ENCODE assay signal across 8 cellular contexts in the genomic region with DNA sequence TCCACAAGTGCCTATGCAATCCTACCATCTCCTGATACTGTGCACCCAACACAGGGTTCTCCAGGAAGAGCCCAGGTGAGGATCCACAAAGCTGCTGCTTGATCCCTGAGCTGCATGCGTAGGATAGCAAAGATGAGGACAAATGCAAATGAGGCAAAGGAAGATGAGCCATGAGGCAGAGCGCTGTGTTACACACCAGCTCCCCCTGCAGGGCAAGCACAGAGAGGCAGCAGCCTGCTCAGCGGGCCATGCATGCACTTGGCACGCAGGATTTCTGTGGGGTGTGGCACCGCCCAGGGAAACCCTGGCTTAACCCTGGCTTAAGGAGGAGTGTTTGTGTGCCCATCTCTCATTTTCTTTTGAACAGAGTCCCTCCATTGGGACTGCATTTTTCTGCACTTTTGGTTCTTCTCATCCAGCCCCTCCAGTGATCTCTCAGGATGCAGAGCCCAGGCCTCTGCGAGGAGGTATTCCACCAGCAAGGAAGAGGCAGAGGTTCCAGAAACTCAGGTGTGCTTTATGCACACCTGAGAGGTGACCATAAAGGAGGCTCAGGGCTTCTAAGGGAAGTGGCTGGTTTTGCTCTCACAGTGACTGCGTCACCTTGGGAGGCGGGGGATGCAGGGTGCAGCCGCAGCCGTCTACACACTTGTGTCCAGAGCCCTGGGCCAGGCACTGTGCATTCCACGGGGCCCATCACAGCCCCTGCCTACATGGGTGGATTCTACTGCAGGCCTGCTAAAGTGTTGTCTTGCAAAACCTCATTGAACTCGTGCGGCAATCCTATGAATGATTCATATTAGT.
DNase-seq lines count a peak whose midpoint lies in the region; ATAC-seq lines count a peak whose summit lies in the region.

No MANE protein-coding gene starts in this region.

- ATAC-seq in GM21619 (IDR thresholded peaks at IDR 0.05; ENCODE audit: unreplicated experiment), result no peak

- H3K4me3 ChIP-seq in Jurkat, Clone E6-1 (ENCODE audit: low read length), result no peak overlapping the region

- DNase-seq in NCI-H1105 treated with DMSO at 0.1 percent for 48 hours (lab: John Stamatoyannopoulos, UW) (peak; percentile 4), NCI-H1105 (lab: John Stamatoyannopoulos, UW) (no peak), T-helper 2 cell (peak in 3 of 5 experiments; percentile 9 to 54 (median 27)), brain pericyte (ENCODE audit: low read depth, low spot score) (peak; percentile 27), kidney tubule cell (ENCODE audit: low spot score) (peak; percentile 77)
- peak; percentile 32 for DNase-seq in Jurkat, Clone E6-1 (ENCODE audit: low read depth, low spot score)
- DNase-seq in stimulated activated CD8-positive, alpha-beta memory T cell treated with anti-CD3 and anti-CD28 coated beads, Interleukin-15, amount 100 ng/mL, for 1 hour (ENCODE audit: low read depth), result peak; percentile 5
